ENCODE assay signal across 16 cellular contexts in genomic region chr5:107982703-107983425, GRCh38.
DNase-seq lines count a peak whose midpoint lies in the region; ATAC-seq and TF ChIP-seq lines count a peak whose summit lies in the region.
"Had no signal": no experiment of that assay in that cellular context is flagged by ENCODE, and none has a peak within 500 bp of the region (broad histone marks: within the 10 kb centered on the region; RNA-seq: fewer than 3 reads in every experiment).

No MANE protein-coding gene starts in this region.

- H3K27me3 Mint-ChIP-seq in natural killer cell treated with Interleukin-12 subunit alpha and Interleukin-12 subunit beta and Interleukin-15 and Interleukin-18, amount 100 ng/mL, for 72 hours, result no peaks in the 10 kb centered on the region
- H3K27me3 Mint-ChIP-seq: CD4-positive, alpha-beta memory T cell; T-helper 17 cell had no signal

- in situ Hi-C loops in HAP-1 (cut with MboI; ENCODE audit: low sequenced_read_pairs), result no loop called here

- intact Hi-C loops in vagina (cut with DNase I), result no loop called here

- peak overlapping the region; percentile 80 to 98 for H3K27ac Mint-ChIP-seq in natural killer cell treated with Interleukin-12 subunit alpha and Interleukin-12 subunit beta and Interleukin-15 and Interleukin-18, amount 100 ng/mL, for 72 hours
- H3K27ac Mint-ChIP-seq: CD4-positive, alpha-beta memory T cell; T-helper 17 cell had no signal

- peak overlapping the region; percentile 83 for H3K4me3 Mint-ChIP-seq in natural killer cell treated with Interleukin-12 subunit alpha and Interleukin-12 subunit beta and Interleukin-15 and Interleukin-18, amount 100 ng/mL, for 72 hours
- H3K4me3 Mint-ChIP-seq: T-helper 17 cell had no signal

- no peak for TF ChIP-seq POLR2A in vagina (IDR thresholded peaks at IDR 0.05)

- peaks cover 19% of the 10 kb centered on the region for H3K4me1 ChIP-seq in HAP-1
- H3K4me1 ChIP-seq in vagina, result no peaks in the 10 kb centered on the region

- H3K27me3 ChIP-seq in HAP-1 (ENCODE audit: low read depth) (no peaks in the 10 kb centered on the region), vagina (no peaks in the 10 kb centered on the region)

- H3K27ac ChIP-seq in vagina, result no peak overlapping the region
- H3K27ac ChIP-seq: GM23248 had no signal

- H3K4me1 Mint-ChIP-seq in natural killer cell treated with Interleukin-12 subunit alpha and Interleukin-12 subunit beta and Interleukin-15 and Interleukin-18, amount 100 ng/mL, for 72 hours (ENCODE audit: low read depth in 2 of 2), result peaks cover 51 to 52% of the 10 kb centered on the region in 2 donors

- H3K4me3 ChIP-seq in HAP-1, result no peak overlapping the region
- no peak overlapping the region for H3K4me3 ChIP-seq in vagina
- H3K4me3 ChIP-seq: GM23248 had no signal

- TF ChIP-seq CTCF in vagina (IDR thresholded peaks at IDR 0.05), result no peak

- no peaks in the 10 kb centered on the region for H3K9me3 ChIP-seq in HAP-1
- no peaks in the 10 kb centered on the region for H3K9me3 ChIP-seq in vagina

- no peaks in the 10 kb centered on the region for H3K36me3 Mint-ChIP-seq in natural killer cell treated with Interleukin-12 subunit alpha and Interleukin-12 subunit beta and Interleukin-15 and Interleukin-18, amount 100 ng/mL, for 72 hours

- H3K36me3 ChIP-seq in HAP-1 (replicated peaks), result no peaks in the 10 kb centered on the region
- no peaks in the 10 kb centered on the region for H3K36me3 ChIP-seq in vagina

- no peaks in the 10 kb centered on the region for H3K9me3 Mint-ChIP-seq in natural killer cell treated with Interleukin-12 subunit alpha and Interleukin-12 subunit beta and Interleukin-15 and Interleukin-18, amount 100 ng/mL, for 72 hours
- H3K9me3 Mint-ChIP-seq: CD4-positive, alpha-beta memory T cell had no signal

- DNase-seq in NCI-H748 (lab: John Stamatoyannopoulos, UW; ENCODE audit: unreplicated experiment) (peak; percentile 25), NCI-H748 treated with DMSO at 0.1 percent for 48 hours (lab: John Stamatoyannopoulos, UW) (no peak), NCI-H1417 (lab: John Stamatoyannopoulos, UW) (peak in 2 of 3 experiments; percentile 49 to 87), OCI-M1 (lab: John Stamatoyannopoulos, UW) (peak; percentile 54), HAP-1 (ENCODE audit: low spot score in 2 of 2) (no peak), vagina (ENCODE audit: extremely low spot score in 2 of 2) (no peak)
- DNase-seq in natural killer cell treated with Interleukin-12 subunit alpha and Interleukin-12 subunit beta and Interleukin-15 and Interleukin-18, amount 100 ng/mL, for 72 hours (ENCODE audit: low spot score), result no peak
- DNase-seq: Calu3; CD4-positive, alpha-beta memory T cell; GF-D8; GM23248; NCI-H187; NCI-H446 treated with DMSO at 0.1 percent for 48 hours; NCI-H774; T-helper 17 cell had no signal

- peak; percentile 41 for ATAC-seq in natural killer cell treated with Interleukin-12 subunit alpha and Interleukin-12 subunit beta and Interleukin-15 and Interleukin-18, amount 100 ng/mL, for 72 hours
- no peak for ATAC-seq in HG03521 (IDR thresholded peaks at IDR 0.05; ENCODE audit: unreplicated experiment)
- ATAC-seq: T-helper 17 cell had no signal

Comparison
In these comparisons a context has a peak if more than half of its experiments do, and no peak if none do; other contexts are left out.
1. DNase-seq: peak in NCI-H748 (single experiment), NCI-H1417 (2 of 3) and OCI-M1 (single experiment); none in NCI-H748 treated with DMSO at 0.1 percent for 48 hours (single experiment), natural killer cell treated with Interleukin-12 subunit alpha and Interleukin-12 subunit beta and Interleukin-15 and Interleukin-18, amount 100 ng/mL, for 72 hours (single experiment), HAP-1 (0 of 2) and vagina (0 of 2).